Comparison of ENCODE assay signal across 1 cellular context in the genomic region with DNA sequence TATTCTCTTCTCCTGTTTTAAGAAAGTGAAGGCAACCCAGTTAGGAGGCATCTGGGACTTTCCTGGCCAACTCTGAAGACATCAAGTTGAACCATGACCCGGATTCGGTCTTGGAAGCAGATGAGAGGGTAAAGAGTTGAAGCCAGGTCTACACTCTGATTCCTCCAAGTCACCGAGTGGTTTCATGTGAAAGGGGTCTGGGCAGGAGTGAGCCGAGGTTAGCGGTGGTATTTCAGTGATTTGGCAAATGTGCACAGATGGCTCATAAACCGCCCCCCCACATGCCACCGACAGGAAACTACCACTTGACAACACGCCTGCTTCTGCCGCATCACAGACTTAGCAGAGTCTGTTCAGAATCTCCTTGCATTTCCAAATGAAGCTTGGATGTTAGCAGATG.
TF ChIP-seq lines count a peak whose summit lies in the region.

No MANE protein-coding gene starts in this region.

TF ChIP-seq in K562, 482 proteins besides CTCF, POLR2A, EP300 and RAD21:
- TF ChIP-seq MEIS2 (IDR thresholded peaks at IDR 0.05; ENCODE audit: partially characterized antibody) (no peak), SP2 (IDR thresholded peaks at IDR 0.05; ENCODE audit: extremely low read depth, low read depth, low read length, poor library complexity, severe bottlenecking) (no peak), FOXP1 (CRISPR knock-in tag; IDR thresholded peaks at IDR 0.05) (no peak), ZNF408 (CRISPR knock-in tag; IDR thresholded peaks at IDR 0.05; ENCODE audit: low read depth) (no peak), KLF16 (IDR thresholded peaks at IDR 0.05) (no peak), RBM14 (IDR thresholded peaks at IDR 0.05; ENCODE audit: borderline replicate concordance, insufficient read depth, low read depth, low read length) (no peak), U2AF1 (optimal IDR thresholded peaks at IDR 0.05; ENCODE audit: low read depth, low read length) (no peak), MECOM (CRISPR knock-in tag; IDR thresholded peaks at IDR 0.05) (no peak), MAX (CRISPR knock-in tag; IDR thresholded peaks at IDR 0.05) (0 out of 2 replicates have a peak, but pooled peaks have one; percentile 21), NR4A1 (CRISPR knock-in tag; IDR thresholded peaks at IDR 0.05) (no peak), NR4A1 (tag; IDR thresholded peaks at IDR 0.05) (no peak), IFI16 (CRISPR knock-in tag; IDR thresholded peaks at IDR 0.05) (no peak), ZNF79 (CRISPR knock-in tag; IDR thresholded peaks at IDR 0.05; ENCODE audit: low read depth) (no peak), ZNF239 (CRISPR knock-in tag; IDR thresholded peaks at IDR 0.05) (no peak), HBP1 (CRISPR knock-in tag; IDR thresholded peaks at IDR 0.05) (no peak), ARID3B (CRISPR knock-in tag; IDR thresholded peaks at IDR 0.05; ENCODE audit: borderline replicate concordance) (peak; percentile 66; the same call in 1 of the 2 replicates), HLTF (IDR thresholded peaks at IDR 0.05) (no peak), NFIC (IDR thresholded peaks at IDR 0.05) (no peak), STAT5B (CRISPR knock-in tag; IDR thresholded peaks at IDR 0.05) (no peak), ZNF778 (CRISPR knock-in tag; IDR thresholded peaks at IDR 0.05) (no peak), KDM4B (IDR thresholded peaks at IDR 0.05; ENCODE audit: borderline replicate concordance in 2 of 2, low read depth in 1 of 2) (no peak), CXXC5 (CRISPR knock-in tag; IDR thresholded peaks at IDR 0.05) (no peak), TAF9B (IDR thresholded peaks at IDR 0.05; ENCODE audit: partially characterized antibody) (no peak), HEY1 (CRISPR knock-in tag; IDR thresholded peaks at IDR 0.05; ENCODE audit: borderline replicate concordance) (no peak), ETV1 (tag; conservative IDR thresholded peaks at IDR 0.05; ENCODE audit: low read depth) (0 out of 2 replicates have a peak, but pooled peaks have one; percentile 13), ZNF184 (CRISPR knock-in tag; IDR thresholded peaks at IDR 0.05) (no peak), RAD51 (IDR thresholded peaks at IDR 0.05; ENCODE audit: borderline replicate concordance, low read depth) (no peak), KLF10 (CRISPR knock-in tag; IDR thresholded peaks at IDR 0.05) (no peak), EWSR1 (IDR thresholded peaks at IDR 0.05; ENCODE audit: borderline replicate concordance, low read depth, partially characterized antibody) (no peak), ZNF717 (CRISPR knock-in tag; IDR thresholded peaks at IDR 0.05) (no peak; the same call in 1 of the 2 replicates), NR2C1 (IDR thresholded peaks at IDR 0.05) (0 out of 2 replicates have a peak, but pooled peaks have one; percentile 10), NR2C1 (tag; IDR thresholded peaks at IDR 0.05) (no peak; the same call in 1 of the 2 replicates), KHSRP (IDR thresholded peaks at IDR 0.05) (no peak), BMI1 (IDR thresholded peaks at IDR 0.05; ENCODE audit: low read length) (no peak), RFX1 (IDR thresholded peaks at IDR 0.05) (no peak), HCFC1 (IDR thresholded peaks at IDR 0.05; ENCODE audit: low read depth, low read length) (0 out of 2 replicates have a peak, but pooled peaks have one; percentile 13), XRCC5 (IDR thresholded peaks at IDR 0.05; ENCODE audit: low read depth, low read length) (no peak), ZNF146 (CRISPR knock-in tag; IDR thresholded peaks at IDR 0.05; ENCODE audit: unreplicated experiment) (no peak)
- TF ChIP-seq, protein P1, sequence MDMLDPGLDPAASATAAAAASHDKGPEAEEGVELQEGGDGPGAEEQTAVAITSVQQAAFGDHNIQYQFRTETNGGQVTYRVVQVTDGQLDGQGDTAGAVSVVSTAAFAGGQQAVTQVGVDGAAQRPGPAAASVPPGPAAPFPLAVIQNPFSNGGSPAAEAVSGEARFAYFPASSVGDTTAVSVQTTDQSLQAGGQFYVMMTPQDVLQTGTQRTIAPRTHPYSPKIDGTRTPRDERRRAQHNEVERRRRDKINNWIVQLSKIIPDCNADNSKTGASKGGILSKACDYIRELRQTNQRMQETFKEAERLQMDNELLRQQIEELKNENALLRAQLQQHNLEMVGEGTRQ (CRISPR knock-in tag; IDR thresholded peaks at IDR 0.05): no peak
- TF ChIP-seq, protein P2, sequence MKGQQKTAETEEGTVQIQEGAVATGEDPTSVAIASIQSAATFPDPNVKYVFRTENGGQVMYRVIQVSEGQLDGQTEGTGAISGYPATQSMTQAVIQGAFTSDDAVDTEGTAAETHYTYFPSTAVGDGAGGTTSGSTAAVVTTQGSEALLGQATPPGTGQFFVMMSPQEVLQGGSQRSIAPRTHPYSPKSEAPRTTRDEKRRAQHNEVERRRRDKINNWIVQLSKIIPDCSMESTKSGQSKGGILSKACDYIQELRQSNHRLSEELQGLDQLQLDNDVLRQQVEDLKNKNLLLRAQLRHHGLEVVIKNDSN (CRISPR knock-in tag; IDR thresholded peaks at IDR 0.05): peak; percentile 30; the same call in 1 of the 2 replicates
- TF ChIP-seq, protein P3, sequence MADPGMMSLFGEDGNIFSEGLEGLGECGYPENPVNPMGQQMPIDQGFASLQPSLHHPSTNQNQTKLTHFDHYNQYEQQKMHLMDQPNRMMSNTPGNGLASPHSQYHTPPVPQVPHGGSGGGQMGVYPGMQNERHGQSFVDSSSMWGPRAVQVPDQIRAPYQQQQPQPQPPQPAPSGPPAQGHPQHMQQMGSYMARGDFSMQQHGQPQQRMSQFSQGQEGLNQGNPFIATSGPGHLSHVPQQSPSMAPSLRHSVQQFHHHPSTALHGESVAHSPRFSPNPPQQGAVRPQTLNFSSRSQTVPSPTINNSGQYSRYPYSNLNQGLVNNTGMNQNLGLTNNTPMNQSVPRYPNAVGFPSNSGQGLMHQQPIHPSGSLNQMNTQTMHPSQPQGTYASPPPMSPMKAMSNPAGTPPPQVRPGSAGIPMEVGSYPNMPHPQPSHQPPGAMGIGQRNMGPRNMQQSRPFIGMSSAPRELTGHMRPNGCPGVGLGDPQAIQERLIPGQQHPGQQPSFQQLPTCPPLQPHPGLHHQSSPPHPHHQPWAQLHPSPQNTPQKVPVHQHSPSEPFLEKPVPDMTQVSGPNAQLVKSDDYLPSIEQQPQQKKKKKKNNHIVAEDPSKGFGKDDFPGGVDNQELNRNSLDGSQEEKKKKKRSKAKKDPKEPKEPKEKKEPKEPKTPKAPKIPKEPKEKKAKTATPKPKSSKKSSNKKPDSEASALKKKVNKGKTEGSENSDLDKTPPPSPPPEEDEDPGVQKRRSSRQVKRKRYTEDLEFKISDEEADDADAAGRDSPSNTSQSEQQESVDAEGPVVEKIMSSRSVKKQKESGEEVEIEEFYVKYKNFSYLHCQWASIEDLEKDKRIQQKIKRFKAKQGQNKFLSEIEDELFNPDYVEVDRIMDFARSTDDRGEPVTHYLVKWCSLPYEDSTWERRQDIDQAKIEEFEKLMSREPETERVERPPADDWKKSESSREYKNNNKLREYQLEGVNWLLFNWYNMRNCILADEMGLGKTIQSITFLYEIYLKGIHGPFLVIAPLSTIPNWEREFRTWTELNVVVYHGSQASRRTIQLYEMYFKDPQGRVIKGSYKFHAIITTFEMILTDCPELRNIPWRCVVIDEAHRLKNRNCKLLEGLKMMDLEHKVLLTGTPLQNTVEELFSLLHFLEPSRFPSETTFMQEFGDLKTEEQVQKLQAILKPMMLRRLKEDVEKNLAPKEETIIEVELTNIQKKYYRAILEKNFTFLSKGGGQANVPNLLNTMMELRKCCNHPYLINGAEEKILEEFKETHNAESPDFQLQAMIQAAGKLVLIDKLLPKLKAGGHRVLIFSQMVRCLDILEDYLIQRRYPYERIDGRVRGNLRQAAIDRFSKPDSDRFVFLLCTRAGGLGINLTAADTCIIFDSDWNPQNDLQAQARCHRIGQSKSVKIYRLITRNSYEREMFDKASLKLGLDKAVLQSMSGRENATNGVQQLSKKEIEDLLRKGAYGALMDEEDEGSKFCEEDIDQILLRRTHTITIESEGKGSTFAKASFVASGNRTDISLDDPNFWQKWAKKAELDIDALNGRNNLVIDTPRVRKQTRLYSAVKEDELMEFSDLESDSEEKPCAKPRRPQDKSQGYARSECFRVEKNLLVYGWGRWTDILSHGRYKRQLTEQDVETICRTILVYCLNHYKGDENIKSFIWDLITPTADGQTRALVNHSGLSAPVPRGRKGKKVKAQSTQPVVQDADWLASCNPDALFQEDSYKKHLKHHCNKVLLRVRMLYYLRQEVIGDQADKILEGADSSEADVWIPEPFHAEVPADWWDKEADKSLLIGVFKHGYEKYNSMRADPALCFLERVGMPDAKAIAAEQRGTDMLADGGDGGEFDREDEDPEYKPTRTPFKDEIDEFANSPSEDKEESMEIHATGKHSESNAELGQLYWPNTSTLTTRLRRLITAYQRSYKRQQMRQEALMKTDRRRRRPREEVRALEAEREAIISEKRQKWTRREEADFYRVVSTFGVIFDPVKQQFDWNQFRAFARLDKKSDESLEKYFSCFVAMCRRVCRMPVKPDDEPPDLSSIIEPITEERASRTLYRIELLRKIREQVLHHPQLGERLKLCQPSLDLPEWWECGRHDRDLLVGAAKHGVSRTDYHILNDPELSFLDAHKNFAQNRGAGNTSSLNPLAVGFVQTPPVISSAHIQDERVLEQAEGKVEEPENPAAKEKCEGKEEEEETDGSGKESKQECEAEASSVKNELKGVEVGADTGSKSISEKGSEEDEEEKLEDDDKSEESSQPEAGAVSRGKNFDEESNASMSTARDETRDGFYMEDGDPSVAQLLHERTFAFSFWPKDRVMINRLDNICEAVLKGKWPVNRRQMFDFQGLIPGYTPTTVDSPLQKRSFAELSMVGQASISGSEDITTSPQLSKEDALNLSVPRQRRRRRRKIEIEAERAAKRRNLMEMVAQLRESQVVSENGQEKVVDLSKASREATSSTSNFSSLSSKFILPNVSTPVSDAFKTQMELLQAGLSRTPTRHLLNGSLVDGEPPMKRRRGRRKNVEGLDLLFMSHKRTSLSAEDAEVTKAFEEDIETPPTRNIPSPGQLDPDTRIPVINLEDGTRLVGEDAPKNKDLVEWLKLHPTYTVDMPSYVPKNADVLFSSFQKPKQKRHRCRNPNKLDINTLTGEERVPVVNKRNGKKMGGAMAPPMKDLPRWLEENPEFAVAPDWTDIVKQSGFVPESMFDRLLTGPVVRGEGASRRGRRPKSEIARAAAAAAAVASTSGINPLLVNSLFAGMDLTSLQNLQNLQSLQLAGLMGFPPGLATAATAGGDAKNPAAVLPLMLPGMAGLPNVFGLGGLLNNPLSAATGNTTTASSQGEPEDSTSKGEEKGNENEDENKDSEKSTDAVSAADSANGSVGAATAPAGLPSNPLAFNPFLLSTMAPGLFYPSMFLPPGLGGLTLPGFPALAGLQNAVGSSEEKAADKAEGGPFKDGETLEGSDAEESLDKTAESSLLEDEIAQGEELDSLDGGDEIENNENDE (IDR thresholded peaks at IDR 0.05; ENCODE audit: low read depth, low read length): no peak
- TF ChIP-seq, protein P4, sequence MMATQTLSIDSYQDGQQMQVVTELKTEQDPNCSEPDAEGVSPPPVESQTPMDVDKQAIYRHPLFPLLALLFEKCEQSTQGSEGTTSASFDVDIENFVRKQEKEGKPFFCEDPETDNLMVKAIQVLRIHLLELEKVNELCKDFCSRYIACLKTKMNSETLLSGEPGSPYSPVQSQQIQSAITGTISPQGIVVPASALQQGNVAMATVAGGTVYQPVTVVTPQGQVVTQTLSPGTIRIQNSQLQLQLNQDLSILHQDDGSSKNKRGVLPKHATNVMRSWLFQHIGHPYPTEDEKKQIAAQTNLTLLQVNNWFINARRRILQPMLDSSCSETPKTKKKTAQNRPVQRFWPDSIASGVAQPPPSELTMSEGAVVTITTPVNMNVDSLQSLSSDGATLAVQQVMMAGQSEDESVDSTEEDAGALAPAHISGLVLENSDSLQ (IDR thresholded peaks at IDR 0.05): no peak
- TF ChIP-seq, protein P5, sequence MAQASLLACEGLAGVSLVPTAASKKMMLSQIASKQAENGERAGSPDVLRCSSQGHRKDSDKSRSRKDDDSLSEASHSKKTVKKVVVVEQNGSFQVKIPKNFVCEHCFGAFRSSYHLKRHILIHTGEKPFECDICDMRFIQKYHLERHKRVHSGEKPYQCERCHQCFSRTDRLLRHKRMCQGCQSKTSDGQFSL (CRISPR knock-in tag; IDR thresholded peaks at IDR 0.05): peak; percentile 91
- TF ChIP-seq, protein P5 (tag; IDR thresholded peaks at IDR 0.05): no peak; a peak in 1 of 4 replicates
